ENCODE assay signal across 8 cellular contexts in genomic region chr1:58546520-58547308, GRCh38. TPM values are rescaled to one million over a fixed set of nuclear protein-coding genes. Genes with fewer than 3 reads are reported as not detected.
A peak's percentile ranks its signal among the peaks of the same experiment; 100 is the strongest.
DNase-seq lines count a peak whose midpoint lies in the region; ATAC-seq, FAIRE-seq and TF ChIP-seq lines count a peak whose summit lies in the region.

TSS of gene OMA1 (minus strand) at chr1:58546726. CDS start at chr1:58539294, 7,432 bp downstream.

- DNase-seq in AG20443 (ENCODE audit: low spot score) (peak; percentile 100), NCI-H446 treated with DMSO at 0.1 percent for 48 hours (lab: John Stamatoyannopoulos, UW) (peak; percentile 96), cerebellum (ENCODE audit: low spot score) (peak; percentile 93), kidney (peak; percentile 99)
- peak; percentile 98 for DNase-seq in activated CD4-positive, CD25-positive, alpha-beta regulatory T cell treated with anti-CD3 and anti-CD28 coated beads, Interleukin-2, amount 50 U/mL, for 72 hours
- peak; percentile 94 to 96 for DNase-seq in stimulated activated CD4-positive, alpha-beta T cell treated with anti-CD3 and anti-CD28 coated beads, Interleukin-15, amount 100 ng/mL, for 48 hours (ENCODE audit: low read depth in 2 of 2)

- H3K27ac ChIP-seq in kidney (ENCODE audit: low read depth in 2 of 2, low read length in 2 of 2) = peak within 1 kb of the TSS; percentile 96 to 97

- peaks cover 0 to 6% of the 10 kb centered on the region in 2 donors for H3K4me1 ChIP-seq in kidney (ENCODE audit: control insufficient read depth in 1 of 2, insufficient read depth in 1 of 2, low read depth in 1 of 2, low read length in 2 of 2)

- TF ChIP-seq CTCF in kidney (IDR thresholded peaks at IDR 0.05; ENCODE audit: borderline replicate concordance, extremely low read depth, insufficient read depth) = peak; percentile 97

- H3K9me3 ChIP-seq in kidney (ENCODE audit: control insufficient read depth in 1 of 2, low read length in 2 of 2) = no peaks in the 10 kb centered on the region

- H3K9ac ChIP-seq in kidney (ENCODE audit: low read length in 2 of 2) = peak within 1 kb of the TSS; percentile 66 to 84

- peak; percentile 72 for FAIRE-seq in kidney (lab: Jason Lieb, UNC)

- peak within 1 kb of the TSS; percentile 69 to 83 for H3K4me3 ChIP-seq in kidney (ENCODE audit: low read length in 2 of 2)

- intact Hi-C loops in kidney (cut with DNase I) = no loop called here

- ATAC-seq in GM19025 (IDR thresholded peaks at IDR 0.05; ENCODE audit: low read depth, unreplicated experiment) (peak; percentile 93), HG03354 (IDR thresholded peaks at IDR 0.05; ENCODE audit: poor library complexity, severe bottlenecking, unreplicated experiment) (peak; percentile 95)

- no peaks in the 10 kb centered on the region for H3K36me3 ChIP-seq in kidney (ENCODE audit: control insufficient read depth in 1 of 2, insufficient read depth in 2 of 2, low read length in 2 of 2)

RNA-seq across cellular contexts. Expression of gene OMA1, which starts in this region (rescaled TPM):
- total RNA-seq in cerebellum (25.0 TPM), kidney (42.6 TPM)
- polyA plus RNA-seq in kidney (ENCODE audit: insufficient read depth, low read depth, low replicate concordance) = 24.8 TPM

Comparison
In these comparisons a context has a peak if more than half of its experiments do, and no peak if none do; other contexts are left out.
1. Peak in every context shown above with its lines: DNase-seq, ATAC-seq, H3K4me3 ChIP-seq and H3K27ac ChIP-seq.